In the genomic region with DNA sequence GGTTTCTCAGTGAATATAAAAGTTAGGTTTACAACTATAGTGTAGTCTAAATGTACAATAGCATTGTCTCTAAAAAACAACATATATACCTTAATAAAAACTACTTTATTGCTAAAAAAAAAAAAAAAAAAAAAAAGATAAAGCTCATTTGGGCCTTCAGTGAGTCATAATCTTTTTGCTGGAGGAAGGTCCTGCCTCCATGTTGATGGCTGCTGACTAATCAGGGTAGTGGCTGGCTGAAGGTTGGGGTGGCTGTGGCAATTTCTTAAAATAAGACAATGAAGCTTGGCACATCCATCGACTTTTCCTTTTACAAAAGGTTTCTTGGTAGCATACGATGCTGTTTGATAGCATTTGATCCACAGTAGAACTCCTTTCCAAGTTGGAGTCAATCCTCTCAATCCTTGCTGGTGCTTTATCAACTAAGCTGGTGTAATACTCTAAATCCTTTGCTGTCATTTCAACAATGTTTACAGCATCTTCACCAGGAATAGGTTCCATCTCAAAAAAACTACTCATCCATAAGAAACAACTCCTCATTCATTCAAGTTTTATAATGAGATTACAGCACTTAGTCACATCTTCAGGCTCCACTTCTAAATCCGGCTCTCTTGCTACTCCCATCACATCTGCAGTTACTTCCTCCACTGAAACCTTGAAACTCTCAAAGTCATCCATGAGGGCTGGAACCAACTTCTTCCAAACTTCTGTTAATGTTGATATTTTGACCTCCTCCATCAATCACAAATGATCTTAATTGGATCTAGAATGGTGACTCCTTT, we compare ENCODE assay signal across 18 cellular contexts. TPM values are rescaled to one million over a fixed set of nuclear protein-coding genes. Genes with fewer than 3 reads are reported as not detected.
DNase-seq lines count a peak whose midpoint lies in the region; ATAC-seq, FAIRE-seq and TF ChIP-seq lines count a peak whose summit lies in the region.
"Had no signal": no experiment of that assay in that cellular context is flagged by ENCODE, and none has a peak within 500 bp of the region (broad histone marks: within the 10 kb centered on the region; RNA-seq: fewer than 3 reads in every experiment).

No MANE protein-coding gene starts in this region.

- no peak for ATAC-seq in A549
- ATAC-seq: foreskin keratinocyte, HepG2, right cardiac atrium had no signal

- DNase-seq in A549 (ENCODE audit: low read depth in 1 of 2, low spot score in 1 of 2) (no peak), ELR (ENCODE audit: low read depth) (peak; percentile 42), MV-4-11 (lab: John Stamatoyannopoulos, UW) (peak; percentile 38), astrocyte of the hippocampus (ENCODE audit: low read depth, low spot score) (peak; percentile 12), CD1c-positive myeloid dendritic cell (ENCODE audit: extremely low spot score) (no peak), coronary artery (ENCODE audit: low spot score) (no peak), DMS53 treated with DMSO at 0.1 percent for 48 hours (lab: John Stamatoyannopoulos, UW; ENCODE audit: unreplicated experiment) (no peak), Kasumi-1 (lab: John Stamatoyannopoulos, UW) (no peak)
- DNase-seq: activated CD4-positive, CD25-positive, alpha-beta regulatory T cell; activated CD8-positive, alpha-beta memory T cell treated with anti-CD3 and anti-CD28 coated beads for 24 hours; brain microvascular endothelial cell; cortex of kidney; NCI-H2081; right cardiac atrium; stimulated activated CD4-positive, alpha-beta T cell treated with anti-CD3 and anti-CD28 coated beads, Interleukin-15, amount 100 ng/mL, for 24 hours had no signal

- H3K9me3 ChIP-seq in A549: no peaks in the 10 kb centered on the region

- CTCF ChIA-PET in A549 (lab: Yijun Ruan, JAX): no interaction called here

- H3K4me2 ChIP-seq in A549: no peak overlapping the region

- FAIRE-seq in A549 (lab: Jason Lieb, UNC): peak; percentile 18
- FAIRE-seq: GM19239, HepG2 had no signal

- TF ChIP-seq RAD21 in A549 (conservative IDR thresholded peaks at IDR 0.05 in 1 of 2, IDR thresholded peaks at IDR 0.05 in 1 of 2): no peak

- no peak for TF ChIP-seq CTCF in A549 (IDR thresholded peaks at IDR 0.05)
- no peak for TF ChIP-seq CTCF in coronary artery (IDR thresholded peaks at IDR 0.05)

- TF ChIP-seq POLR2A in A549 (IDR thresholded peaks at IDR 0.05; ENCODE audit: low read length): no peak

- POLR2A ChIA-PET in A549 (lab: Yijun Ruan, JAX): interaction anchor here (0.6 kb wide), 1 partner anchor 22 kb away, joined by 3 read pairs; no protein-coding TSS in a partner anchor

- H3K4me3 ChIP-seq in A549 (no peak overlapping the region), coronary artery (no peak overlapping the region)

- 93% methylated on average over 3 of the region's 3 CpGs for WGBS in A549 (ENCODE audit: missing lambda C conversion rate)

- H3K4me1 ChIP-seq in A549: no peaks in the 10 kb centered on the region
- H3K4me1 ChIP-seq: foreskin keratinocyte had no signal

- H3K27ac ChIP-seq in A549 (no peak overlapping the region), coronary artery (no peak overlapping the region)
- H3K27ac ChIP-seq: brain microvascular endothelial cell, foreskin keratinocyte had no signal

- TF ChIP-seq EP300 in A549 (IDR thresholded peaks at IDR 0.05): no peak

TF ChIP-seq in A549, 52 proteins besides CTCF, POLR2A, EP300 and RAD21:
- TF ChIP-seq HDAC2 (IDR thresholded peaks at IDR 0.05) (no peak), CHD2 (IDR thresholded peaks at IDR 0.05; ENCODE audit: low read length, partially characterized antibody) (no peak), ZNF302 (CRISPR knock-in tag; IDR thresholded peaks at IDR 0.05) (no peak), CBX2 (IDR thresholded peaks at IDR 0.05; ENCODE audit: borderline replicate concordance, low read depth) (no peak), HOXB13 (CRISPR knock-in tag; IDR thresholded peaks at IDR 0.05; ENCODE audit: low read depth) (no peak), JUN (IDR thresholded peaks at IDR 0.05) (no peak), NPAS2 (CRISPR knock-in tag; IDR thresholded peaks at IDR 0.05; ENCODE audit: borderline replicate concordance) (no peak), NFE2L2 (conservative IDR thresholded peaks at IDR 0.05; ENCODE audit: low read length) (no peak), RFX5 (IDR thresholded peaks at IDR 0.05) (no peak), HOXB5 (CRISPR knock-in tag; IDR thresholded peaks at IDR 0.05) (no peak), HOXA7 (CRISPR knock-in tag; IDR thresholded peaks at IDR 0.05) (no peak)
- TF ChIP-seq, protein P1, sequence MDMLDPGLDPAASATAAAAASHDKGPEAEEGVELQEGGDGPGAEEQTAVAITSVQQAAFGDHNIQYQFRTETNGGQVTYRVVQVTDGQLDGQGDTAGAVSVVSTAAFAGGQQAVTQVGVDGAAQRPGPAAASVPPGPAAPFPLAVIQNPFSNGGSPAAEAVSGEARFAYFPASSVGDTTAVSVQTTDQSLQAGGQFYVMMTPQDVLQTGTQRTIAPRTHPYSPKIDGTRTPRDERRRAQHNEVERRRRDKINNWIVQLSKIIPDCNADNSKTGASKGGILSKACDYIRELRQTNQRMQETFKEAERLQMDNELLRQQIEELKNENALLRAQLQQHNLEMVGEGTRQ (IDR thresholded peaks at IDR 0.05): no peak
- TF ChIP-seq, protein P2, sequence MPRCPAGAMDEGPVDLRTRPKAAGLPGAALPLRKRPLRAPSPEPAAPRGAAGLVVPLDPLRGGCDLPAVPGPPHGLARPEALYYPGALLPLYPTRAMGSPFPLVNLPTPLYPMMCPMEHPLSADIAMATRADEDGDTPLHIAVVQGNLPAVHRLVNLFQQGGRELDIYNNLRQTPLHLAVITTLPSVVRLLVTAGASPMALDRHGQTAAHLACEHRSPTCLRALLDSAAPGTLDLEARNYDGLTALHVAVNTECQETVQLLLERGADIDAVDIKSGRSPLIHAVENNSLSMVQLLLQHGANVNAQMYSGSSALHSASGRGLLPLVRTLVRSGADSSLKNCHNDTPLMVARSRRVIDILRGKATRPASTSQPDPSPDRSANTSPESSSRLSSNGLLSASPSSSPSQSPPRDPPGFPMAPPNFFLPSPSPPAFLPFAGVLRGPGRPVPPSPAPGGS (IDR thresholded peaks at IDR 0.05): no peak
- TF ChIP-seq, protein P3, sequence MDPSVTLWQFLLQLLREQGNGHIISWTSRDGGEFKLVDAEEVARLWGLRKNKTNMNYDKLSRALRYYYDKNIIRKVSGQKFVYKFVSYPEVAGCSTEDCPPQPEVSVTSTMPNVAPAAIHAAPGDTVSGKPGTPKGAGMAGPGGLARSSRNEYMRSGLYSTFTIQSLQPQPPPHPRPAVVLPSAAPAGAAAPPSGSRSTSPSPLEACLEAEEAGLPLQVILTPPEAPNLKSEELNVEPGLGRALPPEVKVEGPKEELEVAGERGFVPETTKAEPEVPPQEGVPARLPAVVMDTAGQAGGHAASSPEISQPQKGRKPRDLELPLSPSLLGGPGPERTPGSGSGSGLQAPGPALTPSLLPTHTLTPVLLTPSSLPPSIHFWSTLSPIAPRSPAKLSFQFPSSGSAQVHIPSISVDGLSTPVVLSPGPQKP (IDR thresholded peaks at IDR 0.05; ENCODE audit: low read depth, low read length): no peak
- TF ChIP-seq, protein P4, sequence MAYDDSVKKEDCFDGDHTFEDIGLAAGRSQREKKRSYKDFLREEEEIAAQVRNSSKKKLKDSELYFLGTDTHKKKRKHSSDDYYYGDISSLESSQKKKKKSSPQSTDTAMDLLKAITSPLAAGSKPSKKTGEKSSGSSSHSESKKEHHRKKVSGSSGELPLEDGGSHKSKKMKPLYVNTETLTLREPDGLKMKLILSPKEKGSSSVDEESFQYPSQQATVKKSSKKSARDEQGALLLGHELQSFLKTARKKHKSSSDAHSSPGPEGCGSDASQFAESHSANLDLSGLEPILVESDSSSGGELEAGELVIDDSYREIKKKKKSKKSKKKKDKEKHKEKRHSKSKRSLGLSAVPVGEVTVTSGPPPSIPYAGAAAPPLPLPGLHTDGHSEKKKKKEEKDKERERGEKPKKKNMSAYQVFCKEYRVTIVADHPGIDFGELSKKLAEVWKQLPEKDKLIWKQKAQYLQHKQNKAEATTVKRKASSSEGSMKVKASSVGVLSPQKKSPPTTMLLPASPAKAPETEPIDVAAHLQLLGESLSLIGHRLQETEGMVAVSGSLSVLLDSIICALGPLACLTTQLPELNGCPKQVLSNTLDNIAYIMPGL (CRISPR knock-in tag; IDR thresholded peaks at IDR 0.05; ENCODE audit: borderline replicate concordance): no peak
- TF ChIP-seq, protein P5, sequence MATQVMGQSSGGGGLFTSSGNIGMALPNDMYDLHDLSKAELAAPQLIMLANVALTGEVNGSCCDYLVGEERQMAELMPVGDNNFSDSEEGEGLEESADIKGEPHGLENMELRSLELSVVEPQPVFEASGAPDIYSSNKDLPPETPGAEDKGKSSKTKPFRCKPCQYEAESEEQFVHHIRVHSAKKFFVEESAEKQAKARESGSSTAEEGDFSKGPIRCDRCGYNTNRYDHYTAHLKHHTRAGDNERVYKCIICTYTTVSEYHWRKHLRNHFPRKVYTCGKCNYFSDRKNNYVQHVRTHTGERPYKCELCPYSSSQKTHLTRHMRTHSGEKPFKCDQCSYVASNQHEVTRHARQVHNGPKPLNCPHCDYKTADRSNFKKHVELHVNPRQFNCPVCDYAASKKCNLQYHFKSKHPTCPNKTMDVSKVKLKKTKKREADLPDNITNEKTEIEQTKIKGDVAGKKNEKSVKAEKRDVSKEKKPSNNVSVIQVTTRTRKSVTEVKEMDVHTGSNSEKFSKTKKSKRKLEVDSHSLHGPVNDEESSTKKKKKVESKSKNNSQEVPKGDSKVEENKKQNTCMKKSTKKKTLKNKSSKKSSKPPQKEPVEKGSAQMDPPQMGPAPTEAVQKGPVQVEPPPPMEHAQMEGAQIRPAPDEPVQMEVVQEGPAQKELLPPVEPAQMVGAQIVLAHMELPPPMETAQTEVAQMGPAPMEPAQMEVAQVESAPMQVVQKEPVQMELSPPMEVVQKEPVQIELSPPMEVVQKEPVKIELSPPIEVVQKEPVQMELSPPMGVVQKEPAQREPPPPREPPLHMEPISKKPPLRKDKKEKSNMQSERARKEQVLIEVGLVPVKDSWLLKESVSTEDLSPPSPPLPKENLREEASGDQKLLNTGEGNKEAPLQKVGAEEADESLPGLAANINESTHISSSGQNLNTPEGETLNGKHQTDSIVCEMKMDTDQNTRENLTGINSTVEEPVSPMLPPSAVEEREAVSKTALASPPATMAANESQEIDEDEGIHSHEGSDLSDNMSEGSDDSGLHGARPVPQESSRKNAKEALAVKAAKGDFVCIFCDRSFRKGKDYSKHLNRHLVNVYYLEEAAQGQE (IDR thresholded peaks at IDR 0.05): no peak
TF ChIP-seq in A549: peak in this region for 0.

RNA-seq across cellular contexts. Expression of a gene that starts 13.3 kb away (rescaled TPM):
- polyA plus RNA-seq in A549 (2011; rRNA removed) (18.0 and 21.8 TPM in 2 replicates), A549 (2017; fragmentation: RNase III; extraction: RNeasy Plus Mini Kit Qiagen cat#74134 plus additional on column Dnase treatment) (12.8 to 13.4 TPM (median 13.3 TPM) in 3 replicates)
- 4.8 TPM in 2 replicates for polyA plus RNA-seq in A549 (2012; cell fraction: cytosol; rRNA removed)
- 3.9 and 5.8 TPM in 2 replicates for polyA plus RNA-seq in A549 (2012; cell fraction: nucleus; rRNA removed)
- 11.0 and 12.4 TPM in 2 replicates for polyA minus RNA-seq in A549 (2011; rRNA and poly(A)+ RNA removed)

Comparison
In these comparisons a context has a peak if more than half of its experiments do, and no peak if none do; other contexts are left out.
1. DNase-seq: peak in ELR (single experiment), MV-4-11 (single experiment) and astrocyte of the hippocampus (single experiment); none in A549 (0 of 2), CD1c-positive myeloid dendritic cell (single experiment), coronary artery (single experiment), DMS53 treated with DMSO at 0.1 percent for 48 hours (single experiment) and Kasumi-1 (0 of 2).